Comparison of ENCODE assay signal across 10 cellular contexts in genomic region chr5:94658272-94658671, GRCh38.
"Had no signal": no experiment of that assay in that cellular context is flagged by ENCODE, and none has a peak within 500 bp of the region (broad histone marks: within the 10 kb centered on the region; RNA-seq: fewer than 3 reads in every experiment).

No MANE protein-coding gene starts in this region.

- H3K4me3 Mint-ChIP-seq: GM23338, HFFc6 had no signal

- H3K4me1 Mint-ChIP-seq: GM23338 had no signal

- H3K9ac ChIP-seq: KMS-11 had no signal

- H3K27ac ChIP-seq: HL-60, KMS-11 had no signal

- H3K4me1 ChIP-seq: HAP-1 had no signal

- H3K4me3 ChIP-seq: GM23338, HAP-1 had no signal

- H3K9me3 ChIP-seq: HAP-1 had no signal

- H3K27ac Mint-ChIP-seq: GM23338, HFFc6 had no signal

- DNase-seq: H7, HFFc6, IMR-90, Karpas-422, KBM-7 had no signal

- FAIRE-seq: H1 had no signal
